In genomic region chr3:126347543-126348161, GRCh38 we compare ENCODE assay signal across 19 cellular contexts. TPM values are rescaled to one million over a fixed set of nuclear protein-coding genes. Genes with fewer than 3 reads are reported as not detected.
DNase-seq lines count a peak whose midpoint lies in the region; ATAC-seq, FAIRE-seq and TF ChIP-seq lines count a peak whose summit lies in the region.
"Had no signal": no experiment of that assay in that cellular context is flagged by ENCODE, and none has a peak within 500 bp of the region (broad histone marks: within the 10 kb centered on the region; RNA-seq: fewer than 3 reads in every experiment).

No MANE protein-coding gene starts in this region.

- no peak overlapping the region for H3K23ac ChIP-seq in H1 (ENCODE audit: insufficient read length)

- H3K36me3 ChIP-seq in H1 (ENCODE audit: control insufficient read depth in 2 of 4, insufficient read depth in 4 of 4, low read length in 3 of 4) (peaks cover 0 to 15% (median 10%) of the 10 kb centered on the region in 4 experiments; a peak in 5 of 8 replicates), tibial artery (peaks cover 95 to 98% (median 98%) of the 10 kb centered on the region in 3 donors), brain microvascular endothelial cell (replicated peaks) (no peaks in the 10 kb centered on the region)
- H3K36me3 ChIP-seq: ovary had no signal

- H3K27ac Mint-ChIP-seq in natural killer cell = no peak overlapping the region
- H3K27ac Mint-ChIP-seq: CD4-positive, CD25-positive, alpha-beta regulatory T cell had no signal

- H3K27ac ChIP-seq in H1 (ENCODE audit: low read depth, low read length) (no peak overlapping the region), tibial artery (no peak overlapping the region), brain microvascular endothelial cell (no peak overlapping the region)
- H3K27ac ChIP-seq: A549, KMS-11, ovary had no signal

- no peaks in the 10 kb centered on the region for H3K9me3 Mint-ChIP-seq in activated T-cell treated with anti-CD3 and anti-CD28 coated beads, Interleukin-2, amount 50 U/mL, for 4 hours
- no peaks in the 10 kb centered on the region for H3K9me3 Mint-ChIP-seq in natural killer cell
- H3K9me3 Mint-ChIP-seq: CD4-positive, CD25-positive, alpha-beta regulatory T cell had no signal

- H3K4ac ChIP-seq in H1 (replicated peaks; ENCODE audit: insufficient read length, low read depth, low read length) = no peak overlapping the region

- H3K14ac ChIP-seq in H1 (ENCODE audit: insufficient read length) = no peak overlapping the region

- H3K56ac ChIP-seq in H1 (replicated peaks; ENCODE audit: insufficient read length, low read depth, low read length) = no peak overlapping the region

- H3K18ac ChIP-seq in H1 (ENCODE audit: extremely low read depth, low read length) = no peak overlapping the region

- H3K23me2 ChIP-seq in H1 (ENCODE audit: low read depth, low read length) = no peaks in the 10 kb centered on the region

- no peak overlapping the region for H2BK5ac ChIP-seq in H1 (ENCODE audit: low read depth, low read length)

- in situ Hi-C loops in brain microvascular endothelial cell (cut with HindIII; ENCODE audit: low pct_ligation_motif_present, low sequenced_read_pairs) = no loop called here

- H3K4me3 ChIP-seq in H1 (ENCODE audit: extremely low read depth in 1 of 4, insufficient read depth in 2 of 4, low read depth in 3 of 4, low read length in 4 of 4) (no peak overlapping the region), tibial artery (no peak overlapping the region), brain microvascular endothelial cell (ENCODE audit: low read depth, low read length) (no peak overlapping the region)
- H3K4me3 ChIP-seq: A549, ovary had no signal

- H4K8ac ChIP-seq in H1 (ENCODE audit: extremely low read depth, insufficient read depth, low read length) = no peak overlapping the region

- H2BK15ac ChIP-seq in H1 (ENCODE audit: low read length) = no peak overlapping the region

- no peaks in the 10 kb centered on the region for H3K36me3 Mint-ChIP-seq in activated T-cell treated with anti-CD3 and anti-CD28 coated beads, Interleukin-2, amount 50 U/mL, for 4 hours (ENCODE audit: insufficient read depth)
- no peaks in the 10 kb centered on the region for H3K36me3 Mint-ChIP-seq in natural killer cell
- H3K36me3 Mint-ChIP-seq: CD4-positive, CD25-positive, alpha-beta regulatory T cell had no signal

- no peak overlapping the region for H3K9ac ChIP-seq in H1 (replicated peaks in 1 of 4; ENCODE audit: extremely low read depth in 1 of 4, low read depth in 3 of 4, low read length in 3 of 4)
- H3K9ac ChIP-seq: KMS-11 had no signal

- no peak overlapping the region for H2BK120ac ChIP-seq in H1 (replicated peaks; ENCODE audit: low read depth, low read length)

- TF ChIP-seq POLR2A in H1 (IDR thresholded peaks at IDR 0.05; ENCODE audit: control extremely low read depth in 1 of 2, low read depth in 2 of 2, low read length in 2 of 2) = no peak

- POLR2A ChIA-PET in H1 (lab: Charles Lee; ENCODE audit: partially characterized antibody) = interaction anchor here (0.8 to 2.1 kb wide), 4 partner anchors 10 to 80 kb away, joined by 3 to 7 read pairs (median 4); partner anchors contain the start of gene KLF15

- TF ChIP-seq RAD21 in H1 (IDR thresholded peaks at IDR 0.05 in 1 of 2, conservative IDR thresholded peaks at IDR 0.05 in 1 of 2; ENCODE audit: low read depth in 2 of 2, low read length in 2 of 2) = no peak

- no peak overlapping the region for H3K4me2 ChIP-seq in H1 (ENCODE audit: insufficient read depth in 1 of 2, low read depth in 2 of 2, low read length in 2 of 2)
- H3K4me2 ChIP-seq: A549, KMS-11 had no signal

- ATAC-seq in activated T-cell treated with anti-CD3 and anti-CD28 coated beads, Interleukin-2, amount 50 U/mL, for 4 hours = no peak
- ATAC-seq in natural killer cell (no peak), HG02588 (IDR thresholded peaks at IDR 0.05; ENCODE audit: unreplicated experiment) (no peak)

- no peak overlapping the region for H4K5ac ChIP-seq in H1 (ENCODE audit: insufficient read length, low read depth, low read length)

- peak overlapping the region; percentile 32 for H4K91ac ChIP-seq in H1 (replicated peaks; ENCODE audit: insufficient read length, low read length)

- CTCF ChIA-PET in H1 (lab: Charles Lee; ENCODE audit: partially characterized antibody) = interaction anchor here (0.8 to 3.3 kb wide), 27 partner anchors 12 to 244 kb away, joined by 3 to 30 read pairs (median 5); partner anchors contain the start of gene KLF15

- peak overlapping the region; percentile 11; the same call in 1 of the 2 replicates for H2AK5ac ChIP-seq in H1 (ENCODE audit: low read depth, low read length)

- intact Hi-C loops in natural killer cell (cut with micrococcal nuclease) (no loop called here), tibial artery (cut with DNase I; ENCODE audit: low total_unique reads) (no loop called here)

- H3K4me1 ChIP-seq in H1 (replicated peaks in 1 of 4; ENCODE audit: control insufficient read depth in 3 of 4, insufficient read depth in 4 of 4, low read length in 3 of 4) (peaks cover 0 to 6% (median 3%) of the 10 kb centered on the region in 4 experiments; a peak in 5 of 7 replicates), tibial artery (peaks cover 0 to 90% (median 44%) of the 10 kb centered on the region in 4 donors)
- H3K4me1 ChIP-seq: A549 had no signal

- no peaks in the 10 kb centered on the region for H3K9me3 ChIP-seq in H1 (ENCODE audit: insufficient read depth in 2 of 2, low read depth in 1 of 2, low read length in 1 of 2)
- H3K9me3 ChIP-seq in tibial artery = no peaks in the 10 kb centered on the region
- H3K9me3 ChIP-seq: A549, ovary had no signal

- peaks cover 4% of the 10 kb centered on the region for H3K27me3 Mint-ChIP-seq in activated T-cell treated with anti-CD3 and anti-CD28 coated beads, Interleukin-2, amount 50 U/mL, for 4 hours (ENCODE audit: low read depth)
- H3K27me3 Mint-ChIP-seq in natural killer cell (ENCODE audit: low read depth in 2 of 2) = peaks cover 0 to 3% of the 10 kb centered on the region in 2 donors

- no peaks in the 10 kb centered on the region for H3K4me1 Mint-ChIP-seq in activated T-cell treated with anti-CD3 and anti-CD28 coated beads, Interleukin-2, amount 50 U/mL, for 4 hours (ENCODE audit: low read depth)
- peaks cover 0 to 8% of the 10 kb centered on the region in 2 donors for H3K4me1 Mint-ChIP-seq in natural killer cell
- H3K4me1 Mint-ChIP-seq: CD4-positive, CD25-positive, alpha-beta regulatory T cell had no signal

- WGBS in H1 (ENCODE audit: extremely low coverage in 1 of 2, insufficient coverage in 1 of 2, insufficient read length in 1 of 2, insufficient replicate concordance in 2 of 2, low coverage in 1 of 2, low lambda C conversion rate in 2 of 2, missing lambda C conversion rate in 1 of 2), 2 experiments = 87% methylated on average over 8 of the region's 8 CpGs; no CpG with 5 or more reads in 1 of the 2 experiments

- no peak overlapping the region for H2BK12ac ChIP-seq in H1 (ENCODE audit: low read depth, low read length)

- H3K4me3 Mint-ChIP-seq in activated T-cell treated with anti-CD3 and anti-CD28 coated beads, Interleukin-2, amount 50 U/mL, for 4 hours = no peak overlapping the region
- no peak overlapping the region for H3K4me3 Mint-ChIP-seq in natural killer cell
- H3K4me3 Mint-ChIP-seq: CD4-positive, CD25-positive, alpha-beta regulatory T cell had no signal

- H2BK20ac ChIP-seq in H1 (ENCODE audit: low read length) = no peak overlapping the region

- peak; percentile 10 for DNase-seq in activated T-cell treated with anti-CD3 and anti-CD28 coated beads, Interleukin-2, amount 50 U/mL, for 1 hour
- DNase-seq in activated T-cell treated with anti-CD3 and anti-CD28 coated beads, Interleukin-2, amount 50 U/mL, for 4 hours = no peak
- DNase-seq in H1 (ENCODE audit: low read depth in 1 of 2, low spot score in 2 of 2) (peak in 1 of 2 experiments; percentile 29), natural killer cell (peak; percentile 8), tibial artery (peak; percentile 17 to 57), brain microvascular endothelial cell (no peak), COLO668 (lab: John Stamatoyannopoulos, UW; ENCODE audit: unreplicated experiment) (no peak)
- DNase-seq: activated CD4-positive, alpha-beta T cell treated with anti-CD3 and anti-CD28 coated beads for 4 hours; CD4-positive, CD25-positive, alpha-beta regulatory T cell; NCI-H1417; SHP77 treated with DMSO at 0.1 percent for 48 hours; stimulated activated CD4-positive, alpha-beta T cell treated with anti-CD3 and anti-CD28 coated beads, Interleukin-15, amount 100 ng/mL, for 24 hours had no signal

- peaks cover 0 to 21% of the 10 kb centered on the region in 2 experiments for H4K20me1 ChIP-seq in H1 (replicated peaks in 1 of 2; ENCODE audit: control insufficient read depth in 1 of 2, insufficient read depth in 2 of 2, low read length in 2 of 2)

- FAIRE-seq in H1 (lab: Jason Lieb, UNC) = no peak
- FAIRE-seq: A549, keratinocyte had no signal

- H3K27me3 ChIP-seq in H1 (replicated peaks in 1 of 4; ENCODE audit: control insufficient read depth in 3 of 4, extremely low read depth in 1 of 4, insufficient read depth in 3 of 4, low read length in 3 of 4) = no peaks in the 10 kb centered on the region
- no peaks in the 10 kb centered on the region for H3K27me3 ChIP-seq in tibial artery
- no peaks in the 10 kb centered on the region for H3K27me3 ChIP-seq in brain microvascular endothelial cell (replicated peaks)
- H3K27me3 ChIP-seq: ovary had no signal

- H2AFZ ChIP-seq in H1 (ENCODE audit: low read length) = no peak overlapping the region

- H3K79me2 ChIP-seq in H1 (ENCODE audit: control insufficient read depth in 1 of 2, insufficient read depth in 2 of 2, low read length in 2 of 2) = no peaks in the 10 kb centered on the region; a peak in 1 of 4 replicates

- 0 out of 2 replicates have a peak, but pooled peaks cover 2% of the 10 kb centered on the region for H3K79me1 ChIP-seq in H1 (ENCODE audit: low read depth, low read length)

- TF ChIP-seq EP300 in H1 (IDR thresholded peaks at IDR 0.05; ENCODE audit: borderline replicate concordance in 1 of 2, low read depth in 2 of 2, low read length in 2 of 2) = no peak

- TF ChIP-seq CTCF in H1 (IDR thresholded peaks at IDR 0.05; ENCODE audit: control extremely low read depth in 1 of 3, insufficient read depth in 1 of 3, low read depth in 1 of 3, low read length in 3 of 3) (no peak), natural killer cell (IDR thresholded peaks at IDR 0.05) (no peak), tibial artery (IDR thresholded peaks at IDR 0.05) (no peak), brain microvascular endothelial cell (IDR thresholded peaks at IDR 0.05; ENCODE audit: low read depth, low read length, missing control alignments) (no peak)

RNA-seq across cellular contexts. Expression of gene KLF15, which starts 9.6 kb away (rescaled TPM):
- under 1 TPM; 0.18 to 0.28 (median 0.22) TPM for total RNA-seq in activated T-cell treated with anti-CD3 and anti-CD28 coated beads, Interleukin-2, amount 50 U/mL, for 4 hours
- 17.4 and 19.5 TPM in 2 replicates for total RNA-seq in H1 (2021; fragmentation: NEBNext Ultra II Directional; extraction: Animal tissue kit (Norgen Biotek cat#: 25700))
- polyA plus RNA-seq in H1 (2011; rRNA removed) = 15.7 and 27.1 TPM in 2 replicates
- 18.4 TPM for polyA plus RNA-seq in H1 (2011; cell fraction: cytosol; rRNA removed)
- polyA plus RNA-seq in H1 (2011; cell fraction: nucleus; rRNA removed) = 25.2 TPM
- 9.7 to 11.7 TPM (median 11.4 TPM) in 4 replicates for polyA plus RNA-seq in H1 (2012, experiment 1 of 2)
- polyA plus RNA-seq in H1 (2012, experiment 2 of 2) = 12.0 TPM
- 7.1 TPM for polyA plus RNA-seq in H1 (2013, experiment 1 of 2)
- polyA plus RNA-seq in H1 (2013, experiment 2 of 2) = 6.9 TPM
- polyA minus RNA-seq in H1 (2011; rRNA and poly(A)+ RNA removed) = 5.5 and 8.5 TPM in 2 replicates
- 10.0 TPM for polyA minus RNA-seq in H1 (2011; cell fraction: cytosol; rRNA and poly(A)+ RNA removed)
- polyA minus RNA-seq in H1 (2011; cell fraction: nucleus; rRNA and poly(A)+ RNA removed) = 19.5 TPM
- total RNA-seq in natural killer cell = under 1 TPM; 0.23 to 0.38 (median 0.36) TPM
- total RNA-seq: CD4-positive, CD25-positive, alpha-beta regulatory T cell; epithelial cell of proximal tubule; T-helper 2 cell treated with Interferon-gamma antibody and Interleukin-4, amounts not matched to agents 100 ng/mL and 5 ng/mL, for 36 hours had no signal
- polyA plus RNA-seq: A549; CD4-positive, CD25-positive, alpha-beta regulatory T cell had no signal

RNA-seq across cellular contexts. Expression of gene CFAP100, which starts 47.1 kb away (rescaled TPM):
- not detected for total RNA-seq in activated T-cell treated with anti-CD3 and anti-CD28 coated beads, Interleukin-2, amount 50 U/mL, for 4 hours
- total RNA-seq in H1 (2021; fragmentation: NEBNext Ultra II Directional; extraction: Animal tissue kit (Norgen Biotek cat#: 25700)) = not detected in 2 replicates
- polyA plus RNA-seq in H1 (2011; rRNA removed) = 0.09 and 0.17 TPM in 2 replicates
- polyA plus RNA-seq in H1 (2011; cell fraction: cytosol; rRNA removed) = 0.12 TPM
- 0.68 TPM for polyA plus RNA-seq in H1 (2011; cell fraction: nucleus; rRNA removed)
- not detected in 4 replicates for polyA plus RNA-seq in H1 (2012, experiment 1 of 2)
- polyA plus RNA-seq in H1 (2012, experiment 2 of 2) = not detected
- 0.22 TPM for polyA plus RNA-seq in H1 (2013, experiment 1 of 2)
- 0.37 TPM for polyA plus RNA-seq in H1 (2013, experiment 2 of 2)
- polyA minus RNA-seq in H1 (2011; rRNA and poly(A)+ RNA removed) = 0.69 TPM in 1 of 2 replicates, not detected in the other
- polyA minus RNA-seq in H1 (2011; cell fraction: cytosol; rRNA and poly(A)+ RNA removed) = not detected
- polyA minus RNA-seq in H1 (2011; cell fraction: nucleus; rRNA and poly(A)+ RNA removed) = not detected
- total RNA-seq in natural killer cell = not detected
- total RNA-seq: CD4-positive, CD25-positive, alpha-beta regulatory T cell; epithelial cell of proximal tubule; T-helper 2 cell treated with Interferon-gamma antibody and Interleukin-4, amounts not matched to agents 100 ng/mL and 5 ng/mL, for 36 hours had no signal
- polyA plus RNA-seq: A549; CD4-positive, CD25-positive, alpha-beta regulatory T cell; keratinocyte had no signal

Comparison
In these comparisons a context has a peak if more than half of its experiments do, and no peak if none do; other contexts are left out.
1. DNase-seq: peak in activated T-cell treated with anti-CD3 and anti-CD28 coated beads, Interleukin-2, amount 50 U/mL, for 1 hour (single experiment), natural killer cell (single experiment) and tibial artery (2 of 2); none in activated T-cell treated with anti-CD3 and anti-CD28 coated beads, Interleukin-2, amount 50 U/mL, for 4 hours (single experiment), brain microvascular endothelial cell (single experiment) and COLO668 (single experiment).
2. RNA of gene KLF15, which starts 9.6 kb away (total RNA-seq): 17.4 to 19.5 TPM in H1; 0.23 to 0.38 TPM in natural killer cell and 0.18 to 0.28 TPM in activated T-cell treated with anti-CD3 and anti-CD28 coated beads, Interleukin-2, amount 50 U/mL, for 4 hours; every median in the first group is over 10 times any median in the second.